In genomic region chr12:132024758-132025157, GRCh38 we compare ENCODE assay signal across 18 cellular contexts.
"Had no signal": no experiment of that assay in that cellular context is flagged by ENCODE, and none has a peak within 500 bp of the region (broad histone marks: within the 10 kb centered on the region; RNA-seq: fewer than 3 reads in every experiment).

No MANE protein-coding gene starts in this region.

- H3K4me1 ChIP-seq: colonic mucosa, esophagus muscularis mucosa, tibial nerve had no signal

- H3K4me3 Mint-ChIP-seq: naive thymus-derived CD8-positive, alpha-beta T cell; T-helper 1 cell treated with Interleukin-12 subunit alpha and Interleukin-12 subunit beta and Interleukin-4 antibody, amounts not matched to agents 30 μg/mL and 1 μg/mL, for 36 hours; WTC11 had no signal

- H3K27me3 Mint-ChIP-seq: naive thymus-derived CD8-positive, alpha-beta T cell had no signal

- DNase-seq: activated CD4-positive, alpha-beta T cell treated with anti-CD3 and anti-CD28 coated beads for 4 hours; activated CD8-positive, alpha-beta memory T cell treated with anti-CD3 and anti-CD28 coated beads for 24 hours; activated T-cell treated with anti-CD3 and anti-CD28 coated beads for 4 hours; colonic mucosa; effector CD4-positive, alpha-beta T cell; hypothalamus; mesenchymal stem cell; nucleus accumbens; stimulated activated CD4-positive, alpha-beta T cell treated with anti-CD3 and anti-CD28 coated beads, Interleukin-4, amount 100 ng/mL, for 1 hour; stimulated activated naive CD4-positive, alpha-beta T cell; substantia nigra; uterus had no signal

- H3K4me1 Mint-ChIP-seq: naive thymus-derived CD8-positive, alpha-beta T cell; WTC11 had no signal

- H3K36me3 ChIP-seq: uterus had no signal

- H3K27ac ChIP-seq: colonic mucosa, esophagus muscularis mucosa, tibial nerve, uterus had no signal

- H3K4me3 ChIP-seq: colonic mucosa, esophagus muscularis mucosa, tibial nerve, uterus had no signal

- H3K27ac Mint-ChIP-seq: T-helper 1 cell treated with Interleukin-12 subunit alpha and Interleukin-12 subunit beta and Interleukin-4 antibody, amounts not matched to agents 30 μg/mL and 1 μg/mL, for 36 hours; WTC11 had no signal

- H3K9me3 ChIP-seq: colonic mucosa, esophagus muscularis mucosa, tibial nerve, uterus had no signal

- H3K9me3 Mint-ChIP-seq: activated naive CD4-positive, alpha-beta T cell treated with anti-CD3 and anti-CD28 coated beads, Interleukin-2, amount 50 U/mL, for 72 hours; naive thymus-derived CD8-positive, alpha-beta T cell; T-helper 1 cell treated with Interleukin-12 subunit alpha and Interleukin-12 subunit beta and Interleukin-4 antibody, amounts not matched to agents 30 μg/mL and 1 μg/mL, for 36 hours; WTC11 had no signal

- ATAC-seq: activated naive CD4-positive, alpha-beta T cell treated with anti-CD3 and anti-CD28 coated beads, Interleukin-2, amount 50 U/mL, for 72 hours; naive thymus-derived CD8-positive, alpha-beta T cell; WTC11 had no signal

- H3K27me3 ChIP-seq: colonic mucosa, esophagus muscularis mucosa, tibial nerve, uterus had no signal
